In genomic region chr6:25404693-25405169, GRCh38 we compare ENCODE assay signal across 8 cellular contexts.
A peak's percentile ranks its signal among the peaks of the same experiment; 100 is the strongest.
DNase-seq lines count a peak whose midpoint lies in the region; ATAC-seq, FAIRE-seq and TF ChIP-seq lines count a peak whose summit lies in the region.

No MANE protein-coding gene starts in this region.

- no peaks in the 10 kb centered on the region for H3K9me3 ChIP-seq in Peyer's patch
- H3K9me3 ChIP-seq in GM12878 (replicated peaks; ENCODE audit: control insufficient read depth, insufficient read depth, low read length), result no peaks in the 10 kb centered on the region
- no peaks in the 10 kb centered on the region for H3K9me3 ChIP-seq in A673 (ENCODE audit: low read depth, low read length, poor library complexity, severe bottlenecking)
- no peaks in the 10 kb centered on the region for H3K9me3 ChIP-seq in psoas muscle

- H3K27me3 ChIP-seq in Peyer's patch (no peaks in the 10 kb centered on the region), GM12878 (replicated peaks in 1 of 2; ENCODE audit: control insufficient read depth in 2 of 2, insufficient read depth in 2 of 2, low read length in 1 of 2) (no peaks in the 10 kb centered on the region), A673 (replicated peaks; ENCODE audit: insufficient read depth, low read depth, low read length, poor library complexity) (no peaks in the 10 kb centered on the region), psoas muscle (ENCODE audit: insufficient read depth in 3 of 3, low read length in 2 of 3) (peaks cover 0 to 2% (median 0%) of the 10 kb centered on the region in 3 donors), brain microvascular endothelial cell (replicated peaks) (no peaks in the 10 kb centered on the region)

- in situ Hi-C loops in GM12878 (cut with MboI), result no loop called here
- in situ Hi-C loops in brain microvascular endothelial cell (cut with HindIII; ENCODE audit: low pct_ligation_motif_present, low sequenced_read_pairs), result no loop called here

- POLR2A ChIA-PET in GM12878 (lab: Charles Lee), result interaction anchor here (0.5 to 4.0 kb wide), 11 partner anchors 9 to 456 kb away, joined by 3 to 28 read pairs (median 5); no protein-coding TSS in a partner anchor
- POLR2A ChIA-PET in A673 (lab: Charles Lee; ENCODE audit: low non-redundant PET), result no interaction called here

- peak; percentile 88 for FAIRE-seq in GM12878 (lab: Jason Lieb, UNC)

- SMC1A ChIA-PET in GM12878 (lab: Charles Lee; ENCODE audit: uncharacterized antibody, unreplicated experiment), result interaction anchor here (0.6 to 8.9 kb wide), 29 partner anchors 9 to 125 kb away, joined by 3 to 124 read pairs (median 5); partner anchors contain the start of gene CARMIL1

- no TSS peak for BruUV-seq in GM12878 (replicated peaks; lab: Mats Ljungman, UMichigan)
- no TSS peak for BruUV-seq in A673 (replicated peaks; lab: Mats Ljungman, UMichigan)

- H3K4me3 ChIP-seq in Peyer's patch (peak overlapping the region in 3 of 4 donors; percentile 4 to 27 (median 6)), GM12878 (peak overlapping the region; percentile 46; the same call in 1 of the 2 replicates), A673 (ENCODE audit: low read depth, low read length, poor library complexity, severe bottlenecking) (no peak overlapping the region), psoas muscle (no peak overlapping the region), brain microvascular endothelial cell (ENCODE audit: low read depth, low read length) (no peak overlapping the region)

- H4K20me1 ChIP-seq in GM12878 (ENCODE audit: control insufficient read depth, insufficient read depth), result no peaks in the 10 kb centered on the region

- H3K4me1 ChIP-seq in Peyer's patch (peaks cover 0 to 23% (median 11%) of the 10 kb centered on the region in 4 donors), GM12878 (ENCODE audit: control insufficient read depth, insufficient read depth, low read length) (peaks cover 27% of the 10 kb centered on the region), A673 (ENCODE audit: insufficient read depth, low read length, poor library complexity, severe bottlenecking) (no peaks in the 10 kb centered on the region), psoas muscle (no peaks in the 10 kb centered on the region)

- H2AFZ ChIP-seq in GM12878 (ENCODE audit: control insufficient read depth, low read depth, low read length), result peak overlapping the region; percentile 76

- TF ChIP-seq EP300 in GM12878 (IDR thresholded peaks at IDR 0.05; ENCODE audit: borderline replicate concordance in 1 of 2, control insufficient read depth in 1 of 2, low read depth in 2 of 2, low read length in 2 of 2), result peak; percentile 76 to 86; a peak in 3 of 4 replicates

- CTCF ChIA-PET in GM12878 (lab: Yijun Ruan, JAX), result interaction anchor here (0.6 to 3.9 kb wide), 12 partner anchors 8 to 561 kb away, joined by 3 to 27 read pairs (median 6); partner anchors contain the start of gene CARMIL1
- CTCF ChIA-PET in A673 (lab: Charles Lee), result interaction anchor here (0.7 kb wide), 1 partner anchor 334 kb away, joined by 9 read pairs; no protein-coding TSS in a partner anchor

- H3K79me2 ChIP-seq in GM12878 (ENCODE audit: control insufficient read depth, insufficient read depth, low read length), result peaks cover 2% of the 10 kb centered on the region; the same call in 1 of the 2 replicates

- H3K4me2 ChIP-seq in GM12878 (ENCODE audit: control insufficient read depth, insufficient read depth), result peak overlapping the region; percentile 86

- H3K36me3 ChIP-seq in Peyer's patch (no peaks in the 10 kb centered on the region), GM12878 (ENCODE audit: control insufficient read depth in 2 of 2, insufficient read depth in 2 of 2, low read length in 1 of 2) (no peaks in the 10 kb centered on the region), A673 (ENCODE audit: insufficient read depth, low read length, poor library complexity, severe bottlenecking) (no peaks in the 10 kb centered on the region), psoas muscle (ENCODE audit: insufficient read depth in 1 of 2, low read depth in 1 of 2) (no peaks in the 10 kb centered on the region), brain microvascular endothelial cell (replicated peaks) (no peaks in the 10 kb centered on the region)

- ATAC-seq in GM18870 (IDR thresholded peaks at IDR 0.05; ENCODE audit: unreplicated experiment) (peak; percentile 91), HG02852 (IDR thresholded peaks at IDR 0.05; ENCODE audit: unreplicated experiment) (peak; percentile 91), GM12878 (peak; percentile 95), psoas muscle (no peak)

- TF ChIP-seq CTCF in Peyer's patch (IDR thresholded peaks at IDR 0.05), result no peak
- TF ChIP-seq CTCF in GM12878 (IDR thresholded peaks at IDR 0.05 in 2 of 3, conservative IDR thresholded peaks at IDR 0.05 in 1 of 3; ENCODE audit: control insufficient read depth in 2 of 3, extremely low read depth in 1 of 3, insufficient read depth in 1 of 3, low read depth in 3 of 3, low read length in 3 of 3), result no peak
- no peak for TF ChIP-seq CTCF in A673 (conservative IDR thresholded peaks at IDR 0.05; ENCODE audit: low read depth, low read length)
- TF ChIP-seq CTCF in psoas muscle (IDR thresholded peaks at IDR 0.05), result no peak
- TF ChIP-seq CTCF in brain microvascular endothelial cell (IDR thresholded peaks at IDR 0.05; ENCODE audit: low read depth, low read length, missing control alignments), result no peak

- intact Hi-C loops in GM12878 (cut with micrococcal nuclease; ENCODE audit: unreplicated experiment) (loop anchor here (2.0 kb wide), 1 partner anchor 124 kb away; no protein-coding TSS in a partner anchor), A673 (cut with micrococcal nuclease; ENCODE audit: unreplicated experiment) (no loop called here), psoas muscle (cut with DNase I) (no loop called here)

- TF ChIP-seq RAD21 in GM12878 (IDR thresholded peaks at IDR 0.05; ENCODE audit: insufficient read depth, low read depth, low read length), result no peak

- DNase-seq in Peyer's patch, result peak in 2 of 3 donors; percentile 63 to 75
- peak; percentile 90 for DNase-seq in GM12878 (ENCODE audit: low read depth, low spot score)
- peak; percentile 5 for DNase-seq in stimulated activated CD8-positive, alpha-beta memory T cell treated with anti-CD3 and anti-CD28 coated beads, Interleukin-12 subunit alpha, Interleukin-12 subunit beta, amount 100 ng/mL, for 1 hour (ENCODE audit: low read depth)
- DNase-seq in A673 (ENCODE audit: low spot score), result no peak
- DNase-seq in psoas muscle, result no peak
- DNase-seq in brain microvascular endothelial cell, result no peak

- WGBS in GM12878 (ENCODE audit: insufficient coverage, insufficient replicate concordance, low lambda C conversion rate, missing lambda C conversion rate), result 5% methylated on average over 8 of the region's 8 CpGs
- WGBS in psoas muscle, 3 donors, result 50 to 56% (median 55%) methylated on average over 8 of the region's 8 CpGs

- H3K9ac ChIP-seq in GM12878 (ENCODE audit: control insufficient read depth, insufficient read depth, low read length), result no peak overlapping the region

- H3K27ac ChIP-seq in Peyer's patch, result peak overlapping the region; percentile 41 to 78 (median 54)
- peak overlapping the region; percentile 76 for H3K27ac ChIP-seq in GM12878 (ENCODE audit: control insufficient read depth, insufficient read depth)
- H3K27ac ChIP-seq in A673 (ENCODE audit: low read depth, low read length, poor library complexity, severe bottlenecking), result no peak overlapping the region
- no peak overlapping the region for H3K27ac ChIP-seq in psoas muscle
- H3K27ac ChIP-seq in brain microvascular endothelial cell, result no peak overlapping the region

- TF ChIP-seq POLR2A in Peyer's patch (IDR thresholded peaks at IDR 0.05) (no peak), GM12878 (IDR thresholded peaks at IDR 0.05; ENCODE audit: low read depth, low read length) (0 out of 2 replicates have a peak, but pooled peaks have one; percentile 42)

- RAD21 ChIA-PET in GM12878 (lab: Charles Lee; ENCODE audit: unreplicated experiment), result interaction anchor here (0.6 to 5.0 kb wide), 17 partner anchors 10 to 266 kb away, joined by 3 to 42 read pairs (median 4); partner anchors contain the start of gene CARMIL1

TF ChIP-seq in GM12878, 131 proteins besides CTCF, POLR2A, EP300 and RAD21 (continues in another document):
- TF ChIP-seq NBN (IDR thresholded peaks at IDR 0.05) (peak; percentile 87; the same call in 1 of the 2 replicates), PRDM15 (CRISPR knock-in tag; IDR thresholded peaks at IDR 0.05) (no peak), ZNF622 (IDR thresholded peaks at IDR 0.05) (no peak), BHLHE40 (IDR thresholded peaks at IDR 0.05; ENCODE audit: borderline replicate concordance in 1 of 2, low read depth in 2 of 2, low read length in 1 of 2) (no peak), ATF3 (IDR thresholded peaks at IDR 0.05; ENCODE audit: borderline replicate concordance, extremely low read depth, low read depth, low read length) (no peak), NFIC (IDR thresholded peaks at IDR 0.05; ENCODE audit: low read depth, low read length) (0 out of 2 replicates have a peak, but pooled peaks have one; percentile 70)

Comparison
In these comparisons a context has a peak if more than half of its experiments do, and no peak if none do; other contexts are left out.
1. ATAC-seq: peak in GM18870 (single experiment), HG02852 (single experiment) and GM12878 (single experiment); none in psoas muscle (0 of 4).
2. DNase-seq: peak in Peyer's patch (2 of 3), GM12878 (single experiment) and stimulated activated CD8-positive, alpha-beta memory T cell treated with anti-CD3 and anti-CD28 coated beads, Interleukin-12 subunit alpha, Interleukin-12 subunit beta, amount 100 ng/mL, for 1 hour (single experiment); none in A673 (single experiment), psoas muscle (0 of 2) and brain microvascular endothelial cell (single experiment).
3. H3K27ac ChIP-seq: peak in Peyer's patch (4 of 4) and GM12878 (single experiment); none in A673 (single experiment), psoas muscle (single experiment) and brain microvascular endothelial cell (single experiment).
4. H3K4me3 ChIP-seq: peak in Peyer's patch (3 of 4) and GM12878 (single experiment); none in A673 (single experiment), psoas muscle (single experiment) and brain microvascular endothelial cell (single experiment).